8 cellular contexts compared by ENCODE assay signal in the genomic region with DNA sequence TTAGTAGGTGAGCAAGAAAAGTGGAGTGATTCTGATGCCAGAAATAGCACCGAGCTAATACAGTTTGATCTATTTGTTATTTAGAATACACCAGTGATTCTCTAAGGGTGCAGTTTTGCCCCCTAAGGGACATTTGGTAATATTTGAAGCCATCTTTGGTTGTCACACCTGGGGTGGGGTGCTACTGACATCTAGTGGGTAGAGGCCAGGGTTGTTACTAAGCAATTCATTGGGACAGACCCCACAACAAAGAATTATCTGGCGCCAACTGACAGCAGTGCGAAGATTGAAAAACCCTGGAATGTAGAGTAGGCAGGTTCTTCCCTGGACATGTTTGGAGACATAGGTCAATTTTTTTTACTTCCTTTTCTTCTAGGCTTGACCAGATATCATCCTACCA. TPM values are rescaled to one million over a fixed set of nuclear protein-coding genes. Genes with fewer than 3 reads are reported as not detected.
A peak's percentile ranks its signal among the peaks of the same experiment; 100 is the strongest.
DNase-seq lines count a peak whose midpoint lies in the region; ATAC-seq and TF ChIP-seq lines count a peak whose summit lies in the region.

No MANE protein-coding gene starts in this region.

- H2AFZ ChIP-seq in fibroblast of lung (ENCODE audit: low read length) = no peak overlapping the region

- H4K20me1 ChIP-seq in fibroblast of lung (ENCODE audit: control insufficient read depth, extremely low read depth, insufficient read depth, low read length) = no peaks in the 10 kb centered on the region

- no peak for TF ChIP-seq POLR2A in suprapubic skin (IDR thresholded peaks at IDR 0.05)

- no peaks in the 10 kb centered on the region for H3K79me2 ChIP-seq in fibroblast of lung (ENCODE audit: control insufficient read depth, insufficient read depth, low read length)

- H3K27ac ChIP-seq in CD4-positive, CD25-positive, alpha-beta regulatory T cell (ENCODE audit: insufficient read depth, low read length, poor library complexity, severe bottlenecking) = no peak overlapping the region
- H3K27ac ChIP-seq in fibroblast of lung (ENCODE audit: insufficient read depth, low read length) = no peak overlapping the region
- H3K27ac ChIP-seq in suprapubic skin = no peak overlapping the region

- H3K27me3 Mint-ChIP-seq in CD4-positive, CD25-positive, alpha-beta regulatory T cell = no peaks in the 10 kb centered on the region

- TF ChIP-seq RAD21 in Ishikawa (IDR thresholded peaks at IDR 0.05; ENCODE audit: low read depth) = peak; percentile 45

- H3K36me3 Mint-ChIP-seq in CD4-positive, CD25-positive, alpha-beta regulatory T cell = no peaks in the 10 kb centered on the region

- H3K9ac ChIP-seq in fibroblast of lung (ENCODE audit: insufficient read depth, low read length) = no peak overlapping the region

- TF ChIP-seq EP300 in Ishikawa (IDR thresholded peaks at IDR 0.05; ENCODE audit: borderline replicate concordance) = no peak
- TF ChIP-seq EP300 in suprapubic skin (IDR thresholded peaks at IDR 0.05) = no peak

- peaks cover 5 to 24% (median 7%) of the 10 kb centered on the region in 4 donors for H3K4me1 Mint-ChIP-seq in CD4-positive, CD25-positive, alpha-beta regulatory T cell

- H3K4me3 Mint-ChIP-seq in CD4-positive, CD25-positive, alpha-beta regulatory T cell = no peak overlapping the region

- no peaks in the 10 kb centered on the region for H3K36me3 ChIP-seq in CD4-positive, CD25-positive, alpha-beta regulatory T cell (ENCODE audit: control insufficient read depth, insufficient read depth, low read length)
- H3K36me3 ChIP-seq in fibroblast of lung (ENCODE audit: control insufficient read depth, insufficient read depth, low read length) (no peaks in the 10 kb centered on the region), suprapubic skin (no peaks in the 10 kb centered on the region)

- H3K9me3 Mint-ChIP-seq in CD4-positive, CD25-positive, alpha-beta regulatory T cell = no peaks in the 10 kb centered on the region

- no peak overlapping the region for H3K27ac Mint-ChIP-seq in CD4-positive, CD25-positive, alpha-beta regulatory T cell

- peak; percentile 32 to 66 (median 59) for DNase-seq in CD4-positive, CD25-positive, alpha-beta regulatory T cell
- peak in 1 of 2 donors; percentile 15 for DNase-seq in fibroblast of lung (ENCODE audit: low read depth in 2 of 2)
- DNase-seq in stimulated activated CD8-positive, alpha-beta memory T cell treated with anti-CD3 and anti-CD28 coated beads, Interleukin-4, amount 100 ng/mL, for 1 hour (ENCODE audit: low read depth in 2 of 2, low spot score in 1 of 2) = peak; percentile 16 to 22
- no peak for DNase-seq in nucleus accumbens (lab: John Stamatoyannopoulos, UW)
- DNase-seq in suprapubic skin (ENCODE audit: low spot score in 2 of 2) = no peak

- H3K27me3 ChIP-seq in CD4-positive, CD25-positive, alpha-beta regulatory T cell (ENCODE audit: control insufficient read depth, insufficient read depth, low read length) = no peaks in the 10 kb centered on the region
- H3K27me3 ChIP-seq in fibroblast of lung (ENCODE audit: control insufficient read depth, insufficient read depth, low read length) (no peaks in the 10 kb centered on the region), suprapubic skin (no peaks in the 10 kb centered on the region)

- H3K4me3 ChIP-seq in CD4-positive, CD25-positive, alpha-beta regulatory T cell (ENCODE audit: low read depth, low read length) = no peak overlapping the region
- no peak overlapping the region for H3K4me3 ChIP-seq in fibroblast of lung (replicated peaks in 1 of 4; ENCODE audit: control extremely low read depth in 1 of 4, insufficient read depth in 1 of 4, low read depth in 3 of 4, low read length in 4 of 4)
- no peak overlapping the region for H3K4me3 ChIP-seq in suprapubic skin

- H3K4me2 ChIP-seq in fibroblast of lung (ENCODE audit: extremely low read depth, insufficient read depth, low read length) = no peak overlapping the region

- WGBS in suprapubic skin = 73% methylated on average over 3 of the region's 3 CpGs

- H3K9me3 ChIP-seq in CD4-positive, CD25-positive, alpha-beta regulatory T cell (ENCODE audit: control insufficient read depth in 2 of 2, low read length in 2 of 2) = no peaks in the 10 kb centered on the region
- no peaks in the 10 kb centered on the region for H3K9me3 ChIP-seq in fibroblast of lung (ENCODE audit: control insufficient read depth, insufficient read depth, low read depth, low read length)
- no peaks in the 10 kb centered on the region for H3K9me3 ChIP-seq in suprapubic skin

- peak in 1 of 2 donors; percentile 58 for ATAC-seq in CD4-positive, CD25-positive, alpha-beta regulatory T cell (ENCODE audit: low read depth in 2 of 2)
- ATAC-seq in GM19351 (IDR thresholded peaks at IDR 0.05; ENCODE audit: unreplicated experiment) = peak; percentile 55
- peak; percentile 32 to 62 for ATAC-seq in activated CD4-positive, CD25-positive, alpha-beta regulatory T cell treated with anti-CD3 and anti-CD28 coated beads, Interleukin-2, amount 50 U/mL, for 24 hours

- no peaks in the 10 kb centered on the region for H3K4me1 ChIP-seq in CD4-positive, CD25-positive, alpha-beta regulatory T cell (ENCODE audit: control insufficient read depth, insufficient read depth, low read length, poor library complexity, severe bottlenecking)
- no peaks in the 10 kb centered on the region for H3K4me1 ChIP-seq in fibroblast of lung (ENCODE audit: control insufficient read depth, extremely low read depth, insufficient read depth, low read length)
- no peaks in the 10 kb centered on the region for H3K4me1 ChIP-seq in suprapubic skin

- peak; percentile 25 to 36 for TF ChIP-seq CTCF in fibroblast of lung (conservative IDR thresholded peaks at IDR 0.05 in 1 of 2, IDR thresholded peaks at IDR 0.05 in 1 of 2; ENCODE audit: low read depth in 1 of 2, low read length in 2 of 2)
- no peak for TF ChIP-seq CTCF in suprapubic skin (IDR thresholded peaks at IDR 0.05)

TF ChIP-seq in Ishikawa, 13 proteins besides CTCF, POLR2A, EP300 and RAD21:
- TF ChIP-seq ZBTB7A (IDR thresholded peaks at IDR 0.05; ENCODE audit: low read depth) = no peak
- no peak for TF ChIP-seq CEBPB (IDR thresholded peaks at IDR 0.05)
- TF ChIP-seq TCF12 (IDR thresholded peaks at IDR 0.05; ENCODE audit: low read depth) = no peak
- no peak for TF ChIP-seq TEAD4 (IDR thresholded peaks at IDR 0.05)
- TF ChIP-seq FOXM1 (IDR thresholded peaks at IDR 0.05; ENCODE audit: borderline replicate concordance, low read depth) = no peak
- TF ChIP-seq, protein P1, sequence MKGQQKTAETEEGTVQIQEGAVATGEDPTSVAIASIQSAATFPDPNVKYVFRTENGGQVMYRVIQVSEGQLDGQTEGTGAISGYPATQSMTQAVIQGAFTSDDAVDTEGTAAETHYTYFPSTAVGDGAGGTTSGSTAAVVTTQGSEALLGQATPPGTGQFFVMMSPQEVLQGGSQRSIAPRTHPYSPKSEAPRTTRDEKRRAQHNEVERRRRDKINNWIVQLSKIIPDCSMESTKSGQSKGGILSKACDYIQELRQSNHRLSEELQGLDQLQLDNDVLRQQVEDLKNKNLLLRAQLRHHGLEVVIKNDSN (IDR thresholded peaks at IDR 0.05) = no peak
- TF ChIP-seq, protein P2, sequence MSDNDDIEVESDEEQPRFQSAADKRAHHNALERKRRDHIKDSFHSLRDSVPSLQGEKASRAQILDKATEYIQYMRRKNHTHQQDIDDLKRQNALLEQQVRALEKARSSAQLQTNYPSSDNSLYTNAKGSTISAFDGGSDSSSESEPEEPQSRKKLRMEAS (IDR thresholded peaks at IDR 0.05) = no peak
- no peak for TF ChIP-seq EGR1 (IDR thresholded peaks at IDR 0.05)
- no peak for TF ChIP-seq CREB1 (IDR thresholded peaks at IDR 0.05; ENCODE audit: low read depth)
- TF ChIP-seq TAF1 (IDR thresholded peaks at IDR 0.05; ENCODE audit: low read depth) = no peak
- TF ChIP-seq NFIC (IDR thresholded peaks at IDR 0.05) = no peak

RNA-seq across cellular contexts. Expression of a gene that starts 14.6 kb away (rescaled TPM):
- total RNA-seq in CD4-positive, CD25-positive, alpha-beta regulatory T cell = 15.8 TPM
- 10 to 100 TPM in 3 of 4 donors, 1 to 10 TPM in 1; 6.5 to 14.8 (median 13.9) TPM for polyA plus RNA-seq in CD4-positive, CD25-positive, alpha-beta regulatory T cell
- total RNA-seq in fibroblast of lung = 18.5 and 27.0 TPM in 2 replicates
- polyA plus RNA-seq in fibroblast of lung = 12.0 and 13.0 TPM in 2 replicates
- polyA plus RNA-seq in fibroblast of lung (2012) = 6.6 and 11.5 TPM in 2 replicates
- 1.6 and 6.5 TPM in 2 replicates for polyA minus RNA-seq in fibroblast of lung (ENCODE audit: low replicate concordance)
- 1 to 10 TPM; 5.6 to 6.4 (median 6.0) TPM for total RNA-seq in suprapubic skin

Comparison
In these comparisons a context has a peak if more than half of its experiments do, and no peak if none do; other contexts are left out.
1. DNase-seq: peak in CD4-positive, CD25-positive, alpha-beta regulatory T cell (3 of 3) and stimulated activated CD8-positive, alpha-beta memory T cell treated with anti-CD3 and anti-CD28 coated beads, Interleukin-4, amount 100 ng/mL, for 1 hour (2 of 2); none in nucleus accumbens (0 of 56) and suprapubic skin (0 of 2).
2. CTCF ChIP-seq: peak in fibroblast of lung (2 of 2); none in suprapubic skin (0 of 2).